1 cellular context compared by ENCODE assay signal in genomic region chr2:233693963-233694362, GRCh38.
TF ChIP-seq lines count a peak whose summit lies in the region.

No MANE protein-coding gene starts in this region.

TF ChIP-seq in H1, 55 proteins besides CTCF, POLR2A, EP300 and RAD21:
- no peak for TF ChIP-seq KDM5A (IDR thresholded peaks at IDR 0.05; ENCODE audit: low read length)
- no peak for TF ChIP-seq RFX5 (IDR thresholded peaks at IDR 0.05; ENCODE audit: borderline replicate concordance, low read depth, low read length)
- TF ChIP-seq SIX5 (IDR thresholded peaks at IDR 0.05; ENCODE audit: low read depth, low read length), result no peak
